In the genomic region with DNA sequence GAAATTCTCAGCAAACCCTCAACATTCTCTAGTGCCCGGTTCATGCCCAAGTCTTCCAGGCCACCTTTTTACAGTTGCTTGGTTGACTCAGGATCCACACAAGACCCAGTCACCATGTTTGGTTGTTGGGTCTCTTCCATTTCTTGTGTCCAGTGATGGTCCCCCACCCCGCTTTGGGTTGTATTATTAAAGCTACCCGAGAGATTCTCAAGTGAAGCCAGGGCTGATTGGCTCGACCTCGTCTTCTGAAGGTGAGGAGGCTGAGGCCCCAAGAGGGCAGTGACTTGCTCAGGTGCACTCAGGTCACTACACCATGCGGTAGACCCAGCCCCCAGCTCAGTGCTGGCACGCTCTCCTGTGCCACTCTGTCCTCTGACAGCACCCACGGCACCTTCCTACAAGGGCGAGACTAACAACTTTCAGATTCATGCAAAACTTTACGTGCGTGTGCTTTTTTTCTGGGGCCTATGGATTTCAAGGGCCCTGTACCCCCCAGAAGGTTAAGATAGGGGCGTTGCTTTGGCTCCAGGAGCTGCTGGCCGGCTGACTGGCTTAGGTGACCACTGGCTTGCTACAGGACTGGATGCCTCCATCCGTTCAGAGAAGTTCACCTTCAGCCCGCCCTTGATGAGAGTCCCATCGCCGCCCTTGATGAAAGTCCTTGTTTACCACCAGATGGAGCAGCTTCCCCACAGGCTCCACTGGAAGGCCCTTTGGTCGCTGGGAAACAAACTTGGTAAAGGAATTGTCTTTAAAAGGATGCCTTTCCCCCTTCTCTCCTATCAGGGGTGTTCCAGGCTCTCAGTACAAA, we compare ENCODE assay signal across 8 cellular contexts. TPM values are rescaled to one million over a fixed set of nuclear protein-coding genes. Genes with fewer than 3 reads are reported as not detected.
DNase-seq lines count a peak whose midpoint lies in the region; ATAC-seq, FAIRE-seq and TF ChIP-seq lines count a peak whose summit lies in the region.

No MANE protein-coding gene starts in this region.

- no peak for TF ChIP-seq POLR2A in HepG2 (IDR thresholded peaks at IDR 0.05; ENCODE audit: insufficient read depth in 1 of 2, low read depth in 2 of 2, low read length in 2 of 2)

- no peak overlapping the region for H3K27ac ChIP-seq in 22Rv1
- H3K27ac ChIP-seq in cingulate gyrus (ENCODE audit: low read depth, low read length), result peak overlapping the region; percentile 87
- no peak overlapping the region for H3K27ac ChIP-seq in HepG2 (ENCODE audit: extremely low read length, insufficient read depth, low read length)

- DNase-seq in GM10248 (ENCODE audit: extremely low spot score) (no peak), NCI-H510A treated with DMSO at 0.1 percent for 48 hours (lab: John Stamatoyannopoulos, UW) (peak; percentile 30), HepG2 (ENCODE audit: low spot score) (peak; percentile 62), ureter (ENCODE audit: low spot score) (peak; percentile 68)
- no peak for DNase-seq in stimulated activated CD4-positive, alpha-beta T cell treated with anti-CD3 and anti-CD28 coated beads, Interleukin-2, amount 100 ng/mL, for 48 hours

- peak; percentile 75 for TF ChIP-seq RAD21 in HepG2 (CRISPR knock-in tag; IDR thresholded peaks at IDR 0.05)

- WGBS in HepG2 (ENCODE audit: low lambda C conversion rate), result 47% methylated on average over 17 of the region's 18 CpGs

- TF ChIP-seq EP300 in HepG2 (IDR thresholded peaks at IDR 0.05; ENCODE audit: low read depth in 2 of 2, low read length in 2 of 2), result no peak
- no peak for TF ChIP-seq EP300 in HepG2 (CRISPR knock-in tag; IDR thresholded peaks at IDR 0.05; ENCODE audit: borderline replicate concordance)

- in situ Hi-C loops in HepG2 (cut with HindIII; ENCODE audit: extremely low pct_ligation_motif_present, low pct_unique_long_range_greater_than_20kb), result loop anchor here (25.0 kb wide), 1 partner anchor 415 kb away; no protein-coding TSS in a partner anchor

- TF ChIP-seq CTCF in 22Rv1 (IDR thresholded peaks at IDR 0.05), result peak; percentile 84
- TF ChIP-seq CTCF in GM10248 (IDR thresholded peaks at IDR 0.05; ENCODE audit: control extremely low read depth, extremely low read depth, low read depth, missing control alignments), result peak; percentile 20
- TF ChIP-seq CTCF in HepG2 (CRISPR knock-in tag; IDR thresholded peaks at IDR 0.05), result peak; percentile 88

- intact Hi-C loops in HepG2 (cut with micrococcal nuclease; ENCODE audit: unreplicated experiment), result loop anchor here (1.0 to 5.0 kb wide), 4 partner anchors 120 to 414 kb away; a partner anchor contains a TSS

- no peaks in the 10 kb centered on the region for H4K20me1 ChIP-seq in HepG2 (ENCODE audit: insufficient read depth, low read length)

- no peak overlapping the region; a peak in 1 of 6 replicates for H3K4me3 ChIP-seq in HepG2 (replicated peaks in 1 of 3; ENCODE audit: insufficient read depth in 1 of 3, low read depth in 2 of 3, low read length in 3 of 3)

- CTCF ChIA-PET in GM10248 (lab: Yijun Ruan, JAX), result interaction anchor here (0.9 to 1.7 kb wide), 4 partner anchors 8 to 154 kb away, joined by 3 to 5 read pairs (median 4); no protein-coding TSS in a partner anchor
- CTCF ChIA-PET in HepG2 (lab: Yijun Ruan, JAX; ENCODE audit: low intra/inter-chr PET ratio, low total read pairs), result interaction anchor here (1.6 to 2.4 kb wide), 5 partner anchors 120 to 414 kb away, joined by 6 to 14 read pairs (median 10); a partner anchor contains a TSS

- H3K36me3 ChIP-seq in HepG2 (replicated peaks in 1 of 2; ENCODE audit: control insufficient read depth in 1 of 2, insufficient read depth in 2 of 2, low read length in 2 of 2), result no peaks in the 10 kb centered on the region

- peak; percentile 82 for FAIRE-seq in HepG2 (lab: Jason Lieb, UNC)

- H3K27me3 ChIP-seq in HepG2 (ENCODE audit: control insufficient read depth in 1 of 2, insufficient read depth in 2 of 2, low read length in 2 of 2), result peaks cover 0 to 10% of the 10 kb centered on the region in 2 experiments; a peak in 1 of 5 replicates

- no peaks in the 10 kb centered on the region for H3K9me3 ChIP-seq in HepG2 (ENCODE audit: low read length)

- no peak overlapping the region for H2AFZ ChIP-seq in HepG2 (ENCODE audit: low read length)

- no TSS peak for BruUV-seq in HepG2 (replicated peaks; lab: Mats Ljungman, UMichigan)

- H3K4me1 ChIP-seq in HepG2 (ENCODE audit: insufficient read depth, low read length), result peaks cover 26% of the 10 kb centered on the region

- no peak overlapping the region for H3K9ac ChIP-seq in HepG2 (ENCODE audit: insufficient read depth, low read depth, low read length)

- POLR2A ChIA-PET in GM10248 (lab: Yijun Ruan, JAX) (no interaction called here), HepG2 (lab: Yijun Ruan, JAX) (no interaction called here)

- ATAC-seq in HepG2 (peak; percentile 92), HG03159 (IDR thresholded peaks at IDR 0.05; ENCODE audit: unreplicated experiment) (no peak)

- H3K4me2 ChIP-seq in HepG2 (ENCODE audit: low read depth, low read length), result peak overlapping the region; percentile 51

- no peaks in the 10 kb centered on the region for H3K79me2 ChIP-seq in HepG2 (ENCODE audit: insufficient read depth, low read length)

TF ChIP-seq in HepG2, 621 proteins besides CTCF, POLR2A, EP300 and RAD21 (continues in another document):
- TF ChIP-seq FOXA3 (CRISPR knock-in tag; IDR thresholded peaks at IDR 0.05), result peak; percentile 43
- TF ChIP-seq ESRRA (CRISPR knock-in tag; IDR thresholded peaks at IDR 0.05; ENCODE audit: low read depth), result 0 out of 2 replicates have a peak, but pooled peaks have one; percentile 69
- 0 out of 2 replicates have a peak, but pooled peaks have one; percentile 36 for TF ChIP-seq RXRB (CRISPR knock-in tag; IDR thresholded peaks at IDR 0.05; ENCODE audit: borderline replicate concordance)
- peak; percentile 21; the same call in 1 of the 2 replicates for TF ChIP-seq SALL1 (CRISPR knock-in tag; IDR thresholded peaks at IDR 0.05)
- TF ChIP-seq STAG1 (CRISPR knock-in tag; IDR thresholded peaks at IDR 0.05), result peak; percentile 89
- no peak for TF ChIP-seq ZNF777 (CRISPR knock-in tag; IDR thresholded peaks at IDR 0.05)
- TF ChIP-seq, protein P1, sequence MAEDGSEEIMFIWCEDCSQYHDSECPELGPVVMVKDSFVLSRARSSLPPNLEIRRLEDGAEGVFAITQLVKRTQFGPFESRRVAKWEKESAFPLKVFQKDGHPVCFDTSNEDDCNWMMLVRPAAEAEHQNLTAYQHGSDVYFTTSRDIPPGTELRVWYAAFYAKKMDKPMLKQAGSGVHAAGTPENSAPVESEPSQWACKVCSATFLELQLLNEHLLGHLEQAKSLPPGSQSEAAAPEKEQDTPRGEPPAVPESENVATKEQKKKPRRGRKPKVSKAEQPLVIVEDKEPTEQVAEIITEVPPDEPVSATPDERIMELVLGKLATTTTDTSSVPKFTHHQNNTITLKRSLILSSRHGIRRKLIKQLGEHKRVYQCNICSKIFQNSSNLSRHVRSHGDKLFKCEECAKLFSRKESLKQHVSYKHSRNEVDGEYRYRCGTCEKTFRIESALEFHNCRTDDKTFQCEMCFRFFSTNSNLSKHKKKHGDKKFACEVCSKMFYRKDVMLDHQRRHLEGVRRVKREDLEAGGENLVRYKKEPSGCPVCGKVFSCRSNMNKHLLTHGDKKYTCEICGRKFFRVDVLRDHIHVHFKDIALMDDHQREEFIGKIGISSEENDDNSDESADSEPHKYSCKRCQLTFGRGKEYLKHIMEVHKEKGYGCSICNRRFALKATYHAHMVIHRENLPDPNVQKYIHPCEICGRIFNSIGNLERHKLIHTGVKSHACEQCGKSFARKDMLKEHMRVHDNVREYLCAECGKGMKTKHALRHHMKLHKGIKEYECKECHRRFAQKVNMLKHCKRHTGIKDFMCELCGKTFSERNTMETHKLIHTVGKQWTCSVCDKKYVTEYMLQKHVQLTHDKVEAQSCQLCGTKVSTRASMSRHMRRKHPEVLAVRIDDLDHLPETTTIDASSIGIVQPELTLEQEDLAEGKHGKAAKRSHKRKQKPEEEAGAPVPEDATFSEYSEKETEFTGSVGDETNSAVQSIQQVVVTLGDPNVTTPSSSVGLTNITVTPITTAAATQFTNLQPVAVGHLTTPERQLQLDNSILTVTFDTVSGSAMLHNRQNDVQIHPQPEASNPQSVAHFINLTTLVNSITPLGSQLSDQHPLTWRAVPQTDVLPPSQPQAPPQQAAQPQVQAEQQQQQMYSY (CRISPR knock-in tag; IDR thresholded peaks at IDR 0.05), result no peak
- TF ChIP-seq ZNF441 (CRISPR knock-in tag; IDR thresholded peaks at IDR 0.05; ENCODE audit: borderline replicate concordance), result no peak
- TF ChIP-seq FOXA1 (IDR thresholded peaks at IDR 0.05), result no peak
- 0 out of 2 replicates have a peak, but pooled peaks have one; percentile 15 for TF ChIP-seq FOXA1 (CRISPR knock-in tag; IDR thresholded peaks at IDR 0.05)
- no peak for TF ChIP-seq NR1H2 (CRISPR knock-in tag; IDR thresholded peaks at IDR 0.05; ENCODE audit: borderline replicate concordance, low read depth)
- 0 out of 2 replicates have a peak, but pooled peaks have one; percentile 22 for TF ChIP-seq GATAD2A (CRISPR knock-in tag; IDR thresholded peaks at IDR 0.05)

RNA-seq across cellular contexts. Expression of a gene that starts 50.4 kb away (rescaled TPM):
- total RNA-seq in HepG2 (2016; rRNA removed; fragmentation: Illumina TruSeq; extraction: Trizol) (0.17 and 0.31 TPM in 2 replicates), ureter (3.0 TPM)
- total RNA-seq in HepG2 (2016; cell fraction: cytosol; rRNA removed; fragmentation: Illumina TruSeq; extraction: Trizol; ENCODE audit: low read depth), result not detected in 2 replicates
- total RNA-seq in HepG2 (2016; cell fraction: insoluble cytoplasmic fraction; rRNA removed; fragmentation: Illumina TruSeq; extraction: Trizol), result 0.09 and 0.16 TPM in 2 replicates
- total RNA-seq in HepG2 (2016; cell fraction: membrane; rRNA removed; fragmentation: Illumina TruSeq; extraction: Trizol), result not detected in 2 replicates
- not detected in 2 replicates for total RNA-seq in HepG2 (2016; cell fraction: nucleus; rRNA removed; fragmentation: Illumina TruSeq; extraction: Trizol)
- polyA plus RNA-seq in HepG2 (2011; rRNA removed), result 0.04 and 0.10 TPM in 2 replicates
- polyA plus RNA-seq in HepG2 (2011; cell fraction: cytosol; rRNA removed), result 0.06 and 0.11 TPM in 2 replicates
- 0.19 TPM in 1 of 2 replicates, not detected in the other for polyA plus RNA-seq in HepG2 (2011; cell fraction: nucleus; rRNA removed)
- 0.09 TPM in 1 of 2 replicates, not detected in the other for polyA plus RNA-seq in HepG2 (2012)
- 0.26 TPM in 1 of 2 replicates, not detected in the other for polyA plus RNA-seq in HepG2 (2016; cell fraction: cytosol; fragmentation: Illumina TruSeq; extraction: Trizol; ENCODE audit: low read depth)
- polyA plus RNA-seq in HepG2 (2016; cell fraction: insoluble cytoplasmic fraction; fragmentation: Illumina TruSeq; extraction: Trizol; ENCODE audit: low read depth), result not detected in 2 replicates
- polyA plus RNA-seq in HepG2 (2016; cell fraction: membrane; fragmentation: Illumina TruSeq; extraction: Trizol; ENCODE audit: low read depth), result 0.06 TPM in 1 of 2 replicates, not detected in the other
- 0.21 TPM in 1 of 2 replicates, not detected in the other for polyA plus RNA-seq in HepG2 (2016; cell fraction: nucleus; fragmentation: Illumina TruSeq; extraction: Trizol; ENCODE audit: insufficient read depth, low read depth)
- polyA minus RNA-seq in HepG2 (2011; rRNA and poly(A)+ RNA removed; ENCODE audit: low replicate concordance), result 0.12 TPM in 1 of 2 replicates, not detected in the other
- not detected in 2 replicates for polyA minus RNA-seq in HepG2 (2011; cell fraction: cytosol; rRNA and poly(A)+ RNA removed)
- polyA minus RNA-seq in HepG2 (2011; cell fraction: nucleus; rRNA and poly(A)+ RNA removed), result not detected in 2 replicates

Comparison
In these comparisons a context has a peak if more than half of its experiments do, and no peak if none do; other contexts are left out.
1. CTCF ChIP-seq: peak in every context shown above with its lines; median percentile 88 in HepG2; 84 in 22Rv1; 20 in GM10248.
2. DNase-seq: peak in NCI-H510A treated with DMSO at 0.1 percent for 48 hours (single experiment), HepG2 (single experiment) and ureter (single experiment); none in GM10248 (single experiment) and stimulated activated CD4-positive, alpha-beta T cell treated with anti-CD3 and anti-CD28 coated beads, Interleukin-2, amount 100 ng/mL, for 48 hours (0 of 2).